10 cellular contexts compared by ENCODE assay signal in genomic region chr19:45766919-45767346, GRCh38. TPM values are rescaled to one million over a fixed set of nuclear protein-coding genes. Genes with fewer than 3 reads are reported as not detected.
DNase-seq lines count a peak whose midpoint lies in the region; ATAC-seq and TF ChIP-seq lines count a peak whose summit lies in the region.
"Had no signal": no experiment of that assay in that cellular context is flagged by ENCODE, and none has a peak within 500 bp of the region (broad histone marks: within the 10 kb centered on the region; RNA-seq: fewer than 3 reads in every experiment).

No MANE protein-coding gene starts in this region.

- H3F3A ChIP-seq in PC-3 (ENCODE audit: low read length, unreplicated experiment): no peaks in the 10 kb centered on the region

- POLR2A ChIA-PET in A673 (lab: Charles Lee; ENCODE audit: low non-redundant PET) (interaction anchor here (0.6 kb wide), 1 partner anchor 15 kb away, joined by 4 read pairs; no protein-coding TSS in a partner anchor), PC-3 (lab: Charles Lee; ENCODE audit: unreplicated experiment) (interaction anchor here (0.6 to 0.8 kb wide), 2 partner anchors 50 to 60 kb away, joined by 3 to 5 read pairs; no protein-coding TSS in a partner anchor)
- POLR2A ChIA-PET in naive thymus-derived CD8-positive, alpha-beta T cell (lab: Charles Lee): interaction anchor here (0.5 to 4.8 kb wide), 3 partner anchors 25 to 137 kb away, joined by 4 to 77 read pairs (median 60); partner anchors contain the start of gene DMWD

- CTCF ChIA-PET in A673 (lab: Charles Lee): interaction anchor here (0.7 kb wide), 1 partner anchor 259 kb away, joined by 3 read pairs; no protein-coding TSS in a partner anchor
- CTCF ChIA-PET in PC-3 (lab: Charles Lee): interaction anchor here (1.3 kb wide), 1 partner anchor 12 kb away, joined by 4 read pairs; no protein-coding TSS in a partner anchor

- H3K4me1 Mint-ChIP-seq in naive thymus-derived CD8-positive, alpha-beta T cell: peaks cover 7 to 26% (median 10%) of the 10 kb centered on the region in 4 donors

- H3K4me1 ChIP-seq in A673 (ENCODE audit: insufficient read depth, low read length, poor library complexity, severe bottlenecking) (peaks cover 22% of the 10 kb centered on the region), PC-3 (ENCODE audit: insufficient read depth, low read length) (peaks cover 23% of the 10 kb centered on the region; the same call in 1 of the 2 replicates), esophagus squamous epithelium (peaks cover 25 to 75% (median 42%) of the 10 kb centered on the region in 3 donors)

- H3K36me3 ChIP-seq in A673 (ENCODE audit: insufficient read depth, low read length, poor library complexity, severe bottlenecking) (no peaks in the 10 kb centered on the region), PC-3 (ENCODE audit: low read depth, low read length) (no peaks in the 10 kb centered on the region), esophagus squamous epithelium (peaks cover 0 to 14% (median 0%) of the 10 kb centered on the region in 3 donors)

- no peak for TF ChIP-seq POLR2A in esophagus squamous epithelium (IDR thresholded peaks at IDR 0.05)

- no peak for ATAC-seq in PC-3
- ATAC-seq in naive thymus-derived CD8-positive, alpha-beta T cell: no peak
- no peak for ATAC-seq in GM19463 (IDR thresholded peaks at IDR 0.05; ENCODE audit: unreplicated experiment)
- no peak for ATAC-seq in GM18873 (IDR thresholded peaks at IDR 0.05; ENCODE audit: low FRiP score, unreplicated experiment)

- H3K27ac ChIP-seq in A673 (ENCODE audit: low read depth, low read length, poor library complexity, severe bottlenecking): peak overlapping the region; percentile 98
- peak overlapping the region; percentile 56 for H3K27ac ChIP-seq in PC-3 (ENCODE audit: low read length)
- peak overlapping the region; percentile 85 to 98 (median 96) for H3K27ac ChIP-seq in esophagus squamous epithelium
- H3K27ac ChIP-seq: HL-60 had no signal

- no peaks in the 10 kb centered on the region for H3K79me2 ChIP-seq in PC-3 (ENCODE audit: low read length)

- BruUV-seq in A673 (replicated peaks; lab: Mats Ljungman, UMichigan) (no TSS peak), PC-3 (replicated peaks; lab: Mats Ljungman, UMichigan) (TSS peak; percentile 78)

- H3K27me3 ChIP-seq in A673 (replicated peaks; ENCODE audit: insufficient read depth, low read depth, low read length, poor library complexity) (no peaks in the 10 kb centered on the region), PC-3 (ENCODE audit: low read length) (no peaks in the 10 kb centered on the region), esophagus squamous epithelium (peaks cover 0 to 8% (median 0%) of the 10 kb centered on the region in 4 donors)

- H3K4me2 ChIP-seq in PC-3 (ENCODE audit: low read length): peak overlapping the region; percentile 95

- TF ChIP-seq CTCF in A673 (conservative IDR thresholded peaks at IDR 0.05; ENCODE audit: low read depth, low read length) (no peak), PC-3 (conservative IDR thresholded peaks at IDR 0.05; ENCODE audit: low read depth, low read length) (no peak), esophagus squamous epithelium (IDR thresholded peaks at IDR 0.05) (no peak)

- no peak overlapping the region for H3K27ac Mint-ChIP-seq in naive thymus-derived CD8-positive, alpha-beta T cell

- no peaks in the 10 kb centered on the region for H3K9me3 ChIP-seq in A673 (ENCODE audit: low read depth, low read length, poor library complexity, severe bottlenecking)
- H3K9me3 ChIP-seq in PC-3 (ENCODE audit: low read length): no peaks in the 10 kb centered on the region
- no peaks in the 10 kb centered on the region for H3K9me3 ChIP-seq in esophagus squamous epithelium

- peak overlapping the region in 9 of 10 donors; percentile 13 to 86 (median 50) for H3K4me3 Mint-ChIP-seq in naive thymus-derived CD8-positive, alpha-beta T cell

- DNase-seq in A673 (ENCODE audit: low spot score): no peak
- DNase-seq in PC-3: no peak
- DNase-seq in esophagus squamous epithelium (lab: John Stamatoyannopoulos, UW): no peak
- no peak for DNase-seq in naive thymus-derived CD8-positive, alpha-beta T cell
- DNase-seq in DMS153 (lab: John Stamatoyannopoulos, UW): no peak
- DNase-seq in SKM-1 treated with dmso at 0.1 percent for 144 hours (lab: John Stamatoyannopoulos, UW; ENCODE audit: unreplicated experiment): no peak

- no peaks in the 10 kb centered on the region for H4K20me1 ChIP-seq in PC-3 (ENCODE audit: low read length)

- no peaks in the 10 kb centered on the region for H3K9me2 ChIP-seq in PC-3 (replicated peaks; ENCODE audit: low read length)

- peak overlapping the region; percentile 89 for H3K4me3 ChIP-seq in A673 (ENCODE audit: low read depth, low read length, poor library complexity, severe bottlenecking)
- H3K4me3 ChIP-seq in PC-3 (ENCODE audit: low read length): peak overlapping the region; percentile 97
- peak overlapping the region; percentile 73 to 79 (median 77) for H3K4me3 ChIP-seq in esophagus squamous epithelium

- WGBS in esophagus squamous epithelium, 2 donors: 35 to 40% methylated on average over 1 to 4 of the region's 22 CpGs

- no peaks in the 10 kb centered on the region for H3K36me3 Mint-ChIP-seq in naive thymus-derived CD8-positive, alpha-beta T cell

- H3K9ac ChIP-seq in PC-3 (ENCODE audit: low read length): peak overlapping the region; percentile 74

- no peaks in the 10 kb centered on the region for H3K9me3 Mint-ChIP-seq in naive thymus-derived CD8-positive, alpha-beta T cell

- intact Hi-C loops in A673 (cut with micrococcal nuclease; ENCODE audit: unreplicated experiment) (no loop called here), PC-3 (cut with micrococcal nuclease) (no loop called here), esophagus squamous epithelium (cut with DNase I) (loop anchor here (10.0 kb wide), 1 partner anchor 52 kb away; no protein-coding TSS in a partner anchor)

- H2AFZ ChIP-seq in PC-3 (ENCODE audit: low read length): peak overlapping the region; percentile 64

- H3K27me3 Mint-ChIP-seq in naive thymus-derived CD8-positive, alpha-beta T cell: peaks cover 0 to 22% (median 9%) of the 10 kb centered on the region in 5 donors

RNA-seq across cellular contexts. Expression of gene SIX5, which starts 2.1 kb away (rescaled TPM):
- total RNA-seq in A673 (2021): 23.6 and 26.7 TPM in 2 replicates
- total RNA-seq in PC-3 (2014; rRNA removed): 9.3 and 13.6 TPM in 2 replicates
- 10 to 100 TPM in 2 of 4 donors, 1 to 10 TPM in 2; 5.8 to 13.5 (median 10.1) TPM for total RNA-seq in esophagus squamous epithelium
- 1 to 10 TPM; 1.4 to 1.8 TPM for total RNA-seq in naive thymus-derived CD8-positive, alpha-beta T cell
- polyA plus RNA-seq in naive thymus-derived CD8-positive, alpha-beta T cell: under 1 TPM; 0.08 to 0.11 (median 0.09) TPM

RNA-seq across cellular contexts. Expression of gene DMPK, which starts 15.4 kb away (rescaled TPM):
- 79.9 and 82.0 TPM in 2 replicates for total RNA-seq in A673 (2021)
- total RNA-seq in PC-3 (2014; rRNA removed): 18.3 and 18.9 TPM in 2 replicates
- 10 to 100 TPM; 15.8 to 36.6 (median 17.2) TPM for total RNA-seq in esophagus squamous epithelium
- total RNA-seq in naive thymus-derived CD8-positive, alpha-beta T cell: 10 to 100 TPM; 44.2 to 44.3 TPM
- polyA plus RNA-seq in naive thymus-derived CD8-positive, alpha-beta T cell: under 1 TPM; 0.60 to 0.99 (median 0.81) TPM

RNA-seq across cellular contexts. Expression of gene DMWD, which starts 25.7 kb away (rescaled TPM):
- total RNA-seq in A673 (2021): 79.2 and 86.7 TPM in 2 replicates
- 34.9 and 50.3 TPM in 2 replicates for total RNA-seq in PC-3 (2014; rRNA removed)
- total RNA-seq in esophagus squamous epithelium: 10 to 100 TPM in 3 of 4 donors, 1 to 10 TPM in 1; 9.1 to 32.2 (median 23.5) TPM
- total RNA-seq in naive thymus-derived CD8-positive, alpha-beta T cell: 10 to 100 TPM; 49.5 to 54.1 TPM
- polyA plus RNA-seq in naive thymus-derived CD8-positive, alpha-beta T cell: 10 to 100 TPM in 2 of 3 donors, 1 to 10 TPM in 1; 8.0 to 16.5 (median 11.9) TPM

RNA-seq across cellular contexts. Expression of gene MEIOSIN, which starts 33.7 kb away (rescaled TPM):
- not detected in 2 replicates for total RNA-seq in A673 (2021)
- not detected in 2 replicates for total RNA-seq in PC-3 (2014; rRNA removed)
- not detected for total RNA-seq in esophagus squamous epithelium
- not detected for total RNA-seq in naive thymus-derived CD8-positive, alpha-beta T cell
- polyA plus RNA-seq in naive thymus-derived CD8-positive, alpha-beta T cell: not detected
- total RNA-seq: Daoy had no signal

RNA-seq across cellular contexts. Expression of gene FBXO46, which starts 36.2 kb away (rescaled TPM):
- total RNA-seq in A673 (2021) (18.8 and 24.3 TPM in 2 replicates), PC-3 (2014; rRNA removed) (12.8 and 16.1 TPM in 2 replicates), esophagus squamous epithelium (10 to 100 TPM; 16.0 to 37.2 (median 25.9) TPM)
- 10 to 100 TPM; 35.3 to 42.3 TPM for total RNA-seq in naive thymus-derived CD8-positive, alpha-beta T cell
- polyA plus RNA-seq in naive thymus-derived CD8-positive, alpha-beta T cell: 10 to 100 TPM; 12.4 to 15.2 (median 12.5) TPM
